ENCODE assay signal across 7 cellular contexts in genomic region chr12:122471324-122472226, GRCh38. TPM values are rescaled to one million over a fixed set of nuclear protein-coding genes. Genes with fewer than 3 reads are reported as not detected.
DNase-seq lines count a peak whose midpoint lies in the region; TF ChIP-seq lines count a peak whose summit lies in the region.

No MANE protein-coding gene starts in this region.

- H3K79me2 ChIP-seq in PC-9 (ENCODE audit: low read depth): no peaks in the 10 kb centered on the region

- peak; percentile 86 for TF ChIP-seq CTCF in PC-9 (conservative IDR thresholded peaks at IDR 0.05)

- no peaks in the 10 kb centered on the region for H4K20me1 ChIP-seq in PC-9 (ENCODE audit: insufficient read depth)

- peaks cover 52% of the 10 kb centered on the region for H3F3A ChIP-seq in PC-9 (ENCODE audit: insufficient read depth, low read depth)

- no peaks in the 10 kb centered on the region for H3K9me3 ChIP-seq in PC-9 (ENCODE audit: insufficient read depth, low read depth)
- H3K9me3 ChIP-seq in mesodermal cell (ENCODE audit: control insufficient read depth, low read length): no peaks in the 10 kb centered on the region

- WGBS in mesodermal cell (ENCODE audit: insufficient coverage in 2 of 2), 2 experiments: no CpG with 5 or more reads among the region's 3 CpGs

- CTCF ChIA-PET in PC-9 (lab: Charles Lee): interaction anchor here (0.6 to 2.2 kb wide), 5 partner anchors 12 to 135 kb away, joined by 4 to 35 read pairs (median 8); partner anchors contain the start of gene ZCCHC8

- H3K27ac ChIP-seq in PC-9: peak overlapping the region; percentile 56
- H3K27ac ChIP-seq in mesodermal cell (ENCODE audit: low read depth, low read length, severe bottlenecking): peak overlapping the region; percentile 47

- no peaks in the 10 kb centered on the region for H3K27me3 ChIP-seq in PC-9 (ENCODE audit: insufficient read depth, low read depth)

- H2AFZ ChIP-seq in PC-9: no peak overlapping the region

- H3K9me2 ChIP-seq in PC-9 (ENCODE audit: insufficient read depth): no peaks in the 10 kb centered on the region

- DNase-seq in Daoy (ENCODE audit: low read depth) (peak; percentile 49), Kasumi-1 (lab: John Stamatoyannopoulos, UW) (peak; percentile 77 to 81), PC-9 (peak in 1 of 2 experiments; percentile 54), dermis microvascular lymphatic vessel endothelial cell (ENCODE audit: low read depth in 2 of 2) (peak; percentile 61 to 75), 8988T (no peak), COLO668 (lab: John Stamatoyannopoulos, UW; ENCODE audit: unreplicated experiment) (no peak)

- BruUV-seq in PC-9 (replicated peaks; lab: Mats Ljungman, UMichigan): no TSS peak

- intact Hi-C loops in PC-9 (cut with micrococcal nuclease; ENCODE audit: unreplicated experiment): loop anchor here (1.0 kb wide), 3 partner anchors 48 to 135 kb away; no protein-coding TSS in a partner anchor

- 0 out of 2 replicates have a peak, but pooled peaks cover 8% of the 10 kb centered on the region for H3K36me3 ChIP-seq in PC-9 (ENCODE audit: low read depth)
- peaks cover 51% of the 10 kb centered on the region for H3K36me3 ChIP-seq in mesodermal cell (ENCODE audit: control insufficient read depth, insufficient read depth, low read length)

- POLR2A ChIA-PET in PC-9 (lab: Charles Lee; ENCODE audit: unreplicated experiment): interaction anchor here (0.6 to 1.3 kb wide), 6 partner anchors 21 to 76 kb away, joined by 3 to 18 read pairs (median 6); no protein-coding TSS in a partner anchor

- peaks cover 18% of the 10 kb centered on the region for H3K4me1 ChIP-seq in PC-9 (replicated peaks; ENCODE audit: insufficient read depth)
- H3K4me1 ChIP-seq in mesodermal cell (ENCODE audit: control insufficient read depth, insufficient read depth, low read length, poor library complexity, severe bottlenecking): peaks cover 5% of the 10 kb centered on the region

- no peak overlapping the region for H3K4me2 ChIP-seq in PC-9

- H3K4me3 ChIP-seq in PC-9 (no peak overlapping the region), mesodermal cell (ENCODE audit: extremely low read depth, insufficient read depth, low read length, poor library complexity, severe bottlenecking) (no peak overlapping the region)

RNA-seq across cellular contexts. Expression of gene ZCCHC8, which starts 29.2 kb away (rescaled TPM):
- total RNA-seq in Daoy (2014; rRNA removed; shearing (Covaris generic)): 17.1 and 18.7 TPM in 2 replicates
- total RNA-seq in PC-9 (2021) (16.7 and 24.3 TPM in 2 replicates), dermis microvascular lymphatic vessel endothelial cell (10.1 and 12.8 TPM in 2 replicates)
- polyA plus RNA-seq in mesodermal cell (2013, experiment 1 of 2): 20.7 TPM
- 21.8 TPM for polyA plus RNA-seq in mesodermal cell (2013, experiment 2 of 2)

RNA-seq across cellular contexts. Expression of gene CLIP1, which starts 49.1 kb away (rescaled TPM):
- total RNA-seq in Daoy (2014; rRNA removed; shearing (Covaris generic)): 38.2 and 41.7 TPM in 2 replicates
- 80.8 and 86.9 TPM in 2 replicates for total RNA-seq in PC-9 (2021)
- 22.6 and 28.7 TPM in 2 replicates for total RNA-seq in dermis microvascular lymphatic vessel endothelial cell
- polyA plus RNA-seq in mesodermal cell (2013, experiment 1 of 2): 30.2 TPM
- 30.7 TPM for polyA plus RNA-seq in mesodermal cell (2013, experiment 2 of 2)

RNA-seq across cellular contexts. Expression of gene RSRC2, which starts 55.2 kb away (rescaled TPM):
- total RNA-seq in Daoy (2014; rRNA removed; shearing (Covaris generic)): 41.9 and 58.7 TPM in 2 replicates
- total RNA-seq in PC-9 (2021): 61.2 and 64.5 TPM in 2 replicates
- 19.0 and 22.6 TPM in 2 replicates for total RNA-seq in dermis microvascular lymphatic vessel endothelial cell
- 94.4 TPM for polyA plus RNA-seq in mesodermal cell (2013, experiment 1 of 2)
- 125 TPM for polyA plus RNA-seq in mesodermal cell (2013, experiment 2 of 2)

RNA-seq across cellular contexts. Expression of gene KNTC1, which starts 55.5 kb away (rescaled TPM):
- 56.9 and 74.3 TPM in 2 replicates for total RNA-seq in Daoy (2014; rRNA removed; shearing (Covaris generic))
- total RNA-seq in PC-9 (2021) (63.0 and 67.7 TPM in 2 replicates), dermis microvascular lymphatic vessel endothelial cell (16.6 and 21.7 TPM in 2 replicates)
- polyA plus RNA-seq in mesodermal cell (2013, experiment 1 of 2): 48.2 TPM
- polyA plus RNA-seq in mesodermal cell (2013, experiment 2 of 2): 47.8 TPM

Comparison
In these comparisons a context has a peak if more than half of its experiments do, and no peak if none do; other contexts are left out.
1. DNase-seq: peak in Daoy (single experiment), Kasumi-1 (2 of 2) and dermis microvascular lymphatic vessel endothelial cell (2 of 2); none in 8988T (single experiment) and COLO668 (single experiment).